30 cellular contexts compared by ENCODE assay signal in genomic region chr1:2334883-2335534, GRCh38. TPM values are rescaled to one million over a fixed set of nuclear protein-coding genes. Genes with fewer than 3 reads are reported as not detected.
DNase-seq lines count a peak whose midpoint lies in the region; ATAC-seq, FAIRE-seq and TF ChIP-seq lines count a peak whose summit lies in the region.
"Had no signal": no experiment of that assay in that cellular context is flagged by ENCODE, and none has a peak within 500 bp of the region (broad histone marks: within the 10 kb centered on the region; RNA-seq: fewer than 3 reads in every experiment).

No MANE protein-coding gene starts in this region.

- ATAC-seq in IMR-90 (ENCODE audit: low read depth) (no peak), K562 (no peak)
- ATAC-seq: activated CD8-positive, alpha-beta memory T cell treated with anti-CD3 and anti-CD28 coated beads, Interleukin-2, amount 10 ng/mL, durations not matched to agents 7 days and 5 days; naive thymus-derived CD8-positive, alpha-beta T cell; WTC11 had no signal

- H3K4me3 ChIP-seq in IMR-90 (ENCODE audit: insufficient read depth, low read depth, low read length) (no peak overlapping the region), K562 (no peak overlapping the region), fibroblast of pulmonary artery (replicated peaks; ENCODE audit: low read depth, low read length) (no peak overlapping the region), stomach (no peak overlapping the region)
- H3K4me3 ChIP-seq: BLaER1, Peyer's patch, right atrium auricular region, SJSA1, smooth muscle cell, tibial artery had no signal

- no peak for FAIRE-seq in K562 (lab: Jason Lieb, UNC)
- FAIRE-seq: colon, GM18507 had no signal

- H4K8ac ChIP-seq in IMR-90 (ENCODE audit: low read depth in 2 of 2, low read length in 2 of 2), result no peak overlapping the region

- no peaks in the 10 kb centered on the region; the same call in 1 of the 2 replicates for H3K27me3 ChIP-seq in IMR-90 (ENCODE audit: control insufficient read depth, insufficient read depth, low read length)
- H3K27me3 ChIP-seq in K562 (ENCODE audit: control insufficient read depth in 2 of 2, insufficient read depth in 2 of 2, low read length in 2 of 2), result peaks cover 81 to 95% of the 10 kb centered on the region in 2 experiments
- no peaks in the 10 kb centered on the region for H3K27me3 ChIP-seq in stomach
- H3K27me3 ChIP-seq: brain microvascular endothelial cell, Peyer's patch, right atrium auricular region, SJSA1, tibial artery had no signal

- H4K5ac ChIP-seq in IMR-90 (ENCODE audit: low read depth, low read length), result no peak overlapping the region

- no peak overlapping the region for H2BK20ac ChIP-seq in IMR-90 (ENCODE audit: low read depth, low read length)

- WGBS in IMR-90 (ENCODE audit: extremely low coverage in 2 of 2, insufficient read length in 1 of 2), 2 experiments, result 56% methylated on average over 6 of the region's 33 CpGs; no CpG with 5 or more reads in 1 of the 2 experiments
- 2% methylated on average over 25 of the region's 33 CpGs for WGBS in K562 (ENCODE audit: insufficient coverage, low coverage, missing lambda C conversion rate)
- WGBS in stomach, 5 donors, result 38 to 60% (median 51%) methylated on average over 32 to 33 of the region's 33 CpGs

- H3K4me2 ChIP-seq in IMR-90 (ENCODE audit: low read depth, low read length) (no peak overlapping the region), K562 (ENCODE audit: insufficient read depth, low read length) (no peak overlapping the region)
- H3K4me2 ChIP-seq: smooth muscle cell had no signal

- CTCF ChIA-PET in IMR-90 (lab: Yijun Ruan, JAX), result no interaction called here
- CTCF ChIA-PET in K562 (lab: Yijun Ruan, JAX; ENCODE audit: low intra/inter-chr PET ratio), result no interaction called here

- H2AK9ac ChIP-seq in IMR-90 (replicated peaks; ENCODE audit: low read depth, low read length, poor library complexity), result peak overlapping the region; percentile 42

- intact Hi-C loops in IMR-90 (cut with micrococcal nuclease) (no loop called here), K562 (cut with micrococcal nuclease) (no loop called here), stomach (cut with DNase I; ENCODE audit: low total_unique reads) (no loop called here)

- no peak overlapping the region for H3K56ac ChIP-seq in IMR-90 (ENCODE audit: extremely low read depth, insufficient read depth, low read length)

- POLR2A ChIA-PET in IMR-90 (lab: Charles Lee; ENCODE audit: unreplicated experiment) (no interaction called here), K562 (lab: Yijun Ruan, JAX) (interaction anchor here (0.5 to 0.7 kb wide), 3 partner anchors 53 to 322 kb away, joined by 3 read pairs; no protein-coding TSS in a partner anchor)

- peaks cover 7% of the 10 kb centered on the region for H3K9me3 ChIP-seq in IMR-90 (ENCODE audit: control insufficient read depth, insufficient read depth, low read length)
- H3K9me3 ChIP-seq in K562 (replicated peaks; ENCODE audit: control insufficient read depth, insufficient read depth, low read depth, low read length), result no peaks in the 10 kb centered on the region
- no peaks in the 10 kb centered on the region for H3K9me3 ChIP-seq in stomach
- H3K9me3 ChIP-seq: BLaER1, Peyer's patch, right atrium auricular region, SJSA1, tibial artery had no signal

- DNase-seq in IMR-90 (no peak), K562 (ENCODE audit: extremely low read depth in 1 of 4, low spot score in 3 of 4) (no peak), fibroblast of pulmonary artery (ENCODE audit: low read depth) (peak; percentile 19), stomach (peak; percentile 34), epidermal melanocyte (ENCODE audit: insufficient read length, low spot score) (no peak), CD1c-positive myeloid dendritic cell (ENCODE audit: extremely low spot score) (no peak), NCI-H345 treated with DMSO at 0.1 percent for 48 hours (lab: John Stamatoyannopoulos, UW; ENCODE audit: unreplicated experiment) (no peak)
- DNase-seq: activated CD4-positive, alpha-beta T cell treated with anti-CD3 and anti-CD28 coated beads, Interleukin-2, amount 10 ng/mL, durations not matched to agents 7 days and 5 days; activated CD8-positive, alpha-beta memory T cell treated with anti-CD3 and anti-CD28 coated beads, Interleukin-2, amount 10 ng/mL, durations not matched to agents 7 days and 5 days; activated naive CD4-positive, alpha-beta T cell treated with Interleukin-2 at 50 U/mL for 16 hours; brain microvascular endothelial cell; COR-L47; DMS79 treated with DMSO at 0.1 percent for 48 hours; effector CD8-positive, alpha-beta T cell; midbrain; naive thymus-derived CD8-positive, alpha-beta T cell; NCI-H1092; NCI-H2029; NCI-H69; Peyer's patch; stimulated activated CD4-positive, alpha-beta T cell treated with anti-CD3 and anti-CD28 coated beads, Interleukin-2, amount 100 ng/mL, for 24 hours; tibial artery had no signal

- TF ChIP-seq CTCF in IMR-90 (conservative IDR thresholded peaks at IDR 0.05; ENCODE audit: low read depth, low read length) (no peak), K562 (IDR thresholded peaks at IDR 0.05 in 2 of 3, conservative IDR thresholded peaks at IDR 0.05 in 1 of 3; ENCODE audit: insufficient read depth in 2 of 3, low read depth in 1 of 3, low read length in 3 of 3) (no peak), fibroblast of pulmonary artery (IDR thresholded peaks at IDR 0.05; ENCODE audit: low read length, missing control alignments) (no peak), stomach (IDR thresholded peaks at IDR 0.05) (no peak)

- no peak overlapping the region for H2BK5ac ChIP-seq in IMR-90 (ENCODE audit: low read depth, low read length, poor library complexity, severe bottlenecking)

- H3K9me1 ChIP-seq in IMR-90 (ENCODE audit: insufficient read depth, low read length), result peaks cover 4% of the 10 kb centered on the region; the same call in 1 of the 2 replicates
- H3K9me1 ChIP-seq in K562 (ENCODE audit: control insufficient read depth, insufficient read depth, low read length), result no peaks in the 10 kb centered on the region

- BruUV-seq in IMR-90 (replicated peaks; lab: Mats Ljungman, UMichigan) (no TSS peak), K562 (replicated peaks; lab: Mats Ljungman, UMichigan) (no TSS peak)

- dilution Hi-C loops in IMR-90 (cut with HindIII; ENCODE audit: low sequenced_read_pairs, unreplicated experiment), result no loop called here

- H2BK15ac ChIP-seq in IMR-90 (ENCODE audit: low read depth, low read length), result no peak overlapping the region

- no peak overlapping the region for H3K4ac ChIP-seq in IMR-90 (ENCODE audit: low read depth, low read length)

- no peak overlapping the region for H2AK5ac ChIP-seq in IMR-90 (ENCODE audit: low read depth, low read length)

- TF ChIP-seq POLR2A in IMR-90 (IDR thresholded peaks at IDR 0.05; ENCODE audit: low read depth, low read length) (no peak), K562 (conservative IDR thresholded peaks at IDR 0.05) (no peak), stomach (IDR thresholded peaks at IDR 0.05) (no peak)

- no peak for TF ChIP-seq EP300 in K562 (IDR thresholded peaks at IDR 0.05; ENCODE audit: low read length)
- no peak for TF ChIP-seq EP300 in stomach (IDR thresholded peaks at IDR 0.05)

- no peak overlapping the region for H3K9ac ChIP-seq in IMR-90 (ENCODE audit: low read depth, low read length)
- H3K9ac ChIP-seq in K562 (ENCODE audit: insufficient read depth in 1 of 2, low read depth in 2 of 2, low read length in 2 of 2), result peak overlapping the region in 1 of 2 experiments; percentile 36; a peak in 1 of 4 replicates
- H3K9ac ChIP-seq: BLaER1, parathyroid adenoma had no signal

- H3K36me3 ChIP-seq in IMR-90 (ENCODE audit: control insufficient read depth, insufficient read depth, low read length) (no peaks in the 10 kb centered on the region), K562 (ENCODE audit: control insufficient read depth, insufficient read depth, low read length) (no peaks in the 10 kb centered on the region), stomach (no peaks in the 10 kb centered on the region)
- H3K36me3 ChIP-seq: BLaER1, brain microvascular endothelial cell, Peyer's patch, right atrium auricular region, SJSA1, tibial artery had no signal

- H4K91ac ChIP-seq in IMR-90 (ENCODE audit: insufficient read depth, low read depth, low read length), result no peak overlapping the region

- TF ChIP-seq RAD21 in IMR-90 (IDR thresholded peaks at IDR 0.05; ENCODE audit: low read length) (no peak), K562 (CRISPR knock-in tag; conservative IDR thresholded peaks at IDR 0.05 in 1 of 2, IDR thresholded peaks at IDR 0.05 in 1 of 2) (no peak)

- no peak overlapping the region for H3K18ac ChIP-seq in IMR-90 (ENCODE audit: low read depth, low read length)

- H3K79me1 ChIP-seq in IMR-90 (ENCODE audit: low read depth in 1 of 2, low read length in 2 of 2), result no peaks in the 10 kb centered on the region; a peak in 1 of 4 replicates

- H2BK120ac ChIP-seq in IMR-90 (ENCODE audit: low read depth, low read length), result no peak overlapping the region

- H3K4me1 ChIP-seq in IMR-90 (ENCODE audit: control insufficient read depth, insufficient read depth, low read length), result peaks cover 10% of the 10 kb centered on the region
- H3K4me1 ChIP-seq in K562 (replicated peaks in 1 of 2; ENCODE audit: control insufficient read depth in 2 of 2, insufficient read depth in 2 of 2, low read length in 2 of 2), result peaks cover 0 to 70% of the 10 kb centered on the region in 2 experiments; a peak in 2 of 5 replicates
- H3K4me1 ChIP-seq in stomach, result peaks cover 0 to 24% (median 15%) of the 10 kb centered on the region in 4 donors
- H3K4me1 ChIP-seq: parathyroid adenoma had no signal

- in situ Hi-C loops in IMR-90 (cut with MboI; ENCODE audit: low sequenced_read_pairs) (no loop called here), K562 (cut with MboI) (no loop called here)

- H3K14ac ChIP-seq in IMR-90 (replicated peaks; ENCODE audit: low read depth, low read length), result no peak overlapping the region

- H3K27ac ChIP-seq in IMR-90 (ENCODE audit: insufficient read depth, low read length) (no peak overlapping the region), K562 (ENCODE audit: extremely low read depth, low read depth, low read length) (no peak overlapping the region), stomach (peak overlapping the region in 1 of 5 donors; percentile 52)
- H3K27ac ChIP-seq: BLaER1, brain microvascular endothelial cell, parathyroid adenoma, Peyer's patch, right atrium auricular region, SJSA1, tibial artery had no signal

- H4K20me1 ChIP-seq in IMR-90 (ENCODE audit: insufficient read depth, low read length), result no peaks in the 10 kb centered on the region
- peaks cover 36% of the 10 kb centered on the region for H4K20me1 ChIP-seq in K562 (replicated peaks; ENCODE audit: control insufficient read depth, insufficient read depth, low read length)
- H4K20me1 ChIP-seq: BLaER1 had no signal

- no peak overlapping the region for H2AFZ ChIP-seq in IMR-90 (replicated peaks; ENCODE audit: low read length, poor library complexity)
- no peak overlapping the region for H2AFZ ChIP-seq in K562 (ENCODE audit: low read depth, low read length)
- H2AFZ ChIP-seq: parathyroid adenoma had no signal

- no peaks in the 10 kb centered on the region for H3K79me2 ChIP-seq in K562 (ENCODE audit: control insufficient read depth, insufficient read depth, low read length)
- H3K79me2 ChIP-seq: parathyroid adenoma had no signal

- H3K23ac ChIP-seq in IMR-90 (ENCODE audit: low read depth, low read length), result no peak overlapping the region

RNA-seq across cellular contexts. Expression of gene MORN1, which starts 56.3 kb away (rescaled TPM):
- 3.0 and 3.6 TPM in 2 replicates for total RNA-seq in IMR-90 (2012; rRNA removed)
- polyA plus RNA-seq in IMR-90 (2012; rRNA removed), result 3.5 and 4.2 TPM in 2 replicates
- polyA plus RNA-seq in IMR-90 (2012; cell fraction: cytosol; rRNA removed), result 2.4 and 3.1 TPM in 2 replicates
- polyA plus RNA-seq in IMR-90 (2012; cell fraction: nucleus; rRNA removed; ENCODE audit: low replicate concordance), result 12.6 and 13.7 TPM in 2 replicates
- total RNA-seq in K562 (2011; cell fraction: chromatin; rRNA removed; ENCODE audit: low replicate concordance), result 24.9 and 49.4 TPM in 2 replicates
- 26.6 and 36.7 TPM in 2 replicates for total RNA-seq in K562 (2011; cell fraction: nucleolus; rRNA removed)
- 26.9 and 29.6 TPM in 2 replicates for total RNA-seq in K562 (2011; cell fraction: nucleoplasm; rRNA removed)
- 6.1 and 9.3 TPM in 2 replicates for total RNA-seq in K562 (2014; rRNA removed)
- total RNA-seq in K562 (2014; rRNA removed; fragmentation: Illumina TruSeq; extraction: Trizol), result 2.3 and 2.9 TPM in 2 replicates
- 4.7 and 5.5 TPM in 2 replicates for total RNA-seq in K562 (2015; rRNA removed; fragmentation: Illumina TruSeq; extraction: Trizol)
- total RNA-seq in K562 (2021), result 5.1 and 7.6 TPM in 2 replicates
- 3.9 and 4.4 TPM in 2 replicates for polyA plus RNA-seq in K562 (2011; rRNA removed)
- polyA plus RNA-seq in K562 (2011; cell fraction: cytosol; rRNA removed), result 4.3 and 4.7 TPM in 2 replicates
- 10.6 and 16.9 TPM in 2 replicates for polyA plus RNA-seq in K562 (2011; cell fraction: nucleus; rRNA removed)
- 3.6 and 6.3 TPM in 2 replicates for polyA plus RNA-seq in K562 (2012)
- polyA plus RNA-seq in K562 (2014; fragmentation: Illumina TruSeq; extraction: Trizol), result 1.8 and 2.7 TPM in 2 replicates
- under 1 TPM; 0.24 to 0.35 TPM for polyA plus RNA-seq in K562 (2014; fragmentation: Nextera tagmentation; extraction: Ambion mirVana)
- polyA plus RNA-seq in K562 (2014; rRNA removed), result 4.2 and 5.8 TPM in 2 replicates
- polyA minus RNA-seq in K562 (2011; rRNA and poly(A)+ RNA removed), result 5.5 and 9.6 TPM in 2 replicates
- polyA minus RNA-seq in K562 (2011; cell fraction: cytosol; rRNA and poly(A)+ RNA removed), result 4.8 and 5.6 TPM in 2 replicates
- polyA minus RNA-seq in K562 (2011; cell fraction: nucleus; rRNA and poly(A)+ RNA removed), result 11.7 and 12.0 TPM in 2 replicates
- total RNA-seq in stomach, result 10 to 100 TPM in 3 of 5 donors, 1 to 10 TPM in 2; 3.1 to 18.1 (median 15.8) TPM
- 1 to 10 TPM; 2.6 to 5.7 (median 3.7) TPM for polyA plus RNA-seq in stomach

RNA-seq across cellular contexts. Expression of gene RER1, which starts 56.6 kb away (rescaled TPM):
- total RNA-seq in IMR-90 (2012; rRNA removed), result 47.1 and 51.7 TPM in 2 replicates
- 232 and 240 TPM in 2 replicates for polyA plus RNA-seq in IMR-90 (2012; rRNA removed)
- polyA plus RNA-seq in IMR-90 (2012; cell fraction: cytosol; rRNA removed), result 56.5 and 249 TPM in 2 replicates
- polyA plus RNA-seq in IMR-90 (2012; cell fraction: nucleus; rRNA removed; ENCODE audit: low replicate concordance), result 139 and 335 TPM in 2 replicates
- 270 and 338 TPM in 2 replicates for total RNA-seq in K562 (2011; cell fraction: chromatin; rRNA removed; ENCODE audit: low replicate concordance)
- 175 and 181 TPM in 2 replicates for total RNA-seq in K562 (2011; cell fraction: nucleolus; rRNA removed)
- 289 and 345 TPM in 2 replicates for total RNA-seq in K562 (2011; cell fraction: nucleoplasm; rRNA removed)
- total RNA-seq in K562 (2014; rRNA removed), result 63.1 and 109 TPM in 2 replicates
- total RNA-seq in K562 (2014; rRNA removed; fragmentation: Illumina TruSeq; extraction: Trizol), result 183 and 211 TPM in 2 replicates
- 146 and 153 TPM in 2 replicates for total RNA-seq in K562 (2015; rRNA removed; fragmentation: Illumina TruSeq; extraction: Trizol)
- 219 and 235 TPM in 2 replicates for total RNA-seq in K562 (2021)
- polyA plus RNA-seq in K562 (2011; rRNA removed), result 316 and 354 TPM in 2 replicates
- polyA plus RNA-seq in K562 (2011; cell fraction: cytosol; rRNA removed), result 218 and 437 TPM in 2 replicates
- polyA plus RNA-seq in K562 (2011; cell fraction: nucleus; rRNA removed), result 267 and 372 TPM in 2 replicates
- polyA plus RNA-seq in K562 (2012), result 133 and 293 TPM in 2 replicates
- 299 and 323 TPM in 2 replicates for polyA plus RNA-seq in K562 (2014; fragmentation: Illumina TruSeq; extraction: Trizol)
- 10 to 100 TPM; 19.6 to 34.5 TPM for polyA plus RNA-seq in K562 (2014; fragmentation: Nextera tagmentation; extraction: Ambion mirVana)
- polyA plus RNA-seq in K562 (2014; rRNA removed), result 216 and 249 TPM in 2 replicates
- polyA minus RNA-seq in K562 (2011; rRNA and poly(A)+ RNA removed), result 304 and 371 TPM in 2 replicates
- polyA minus RNA-seq in K562 (2011; cell fraction: cytosol; rRNA and poly(A)+ RNA removed), result 79.7 and 109 TPM in 2 replicates
- polyA minus RNA-seq in K562 (2011; cell fraction: nucleus; rRNA and poly(A)+ RNA removed), result 23.0 and 33.4 TPM in 2 replicates
- 10 to 100 TPM; 58.2 to 73.6 (median 69.6) TPM for total RNA-seq in stomach
- polyA plus RNA-seq in stomach, result 10 to 100 TPM; 38.2 to 63.8 (median 53.3) TPM

Comparison
In these comparisons a context has a peak if more than half of its experiments do, and no peak if none do; other contexts are left out.
1. DNase-seq: peak in fibroblast of pulmonary artery (single experiment) and stomach (single experiment); none in IMR-90 (single experiment), K562 (0 of 4), epidermal melanocyte (single experiment), CD1c-positive myeloid dendritic cell (single experiment) and NCI-H345 treated with DMSO at 0.1 percent for 48 hours (single experiment).